ENCODE assay signal across 1 cellular context in genomic region chr17:14308636-14308964, GRCh38.
TF ChIP-seq lines count a peak whose summit lies in the region.

No MANE protein-coding gene starts in this region.

TF ChIP-seq in IMR-90, 13 proteins besides CTCF, POLR2A, EP300 and RAD21:
- TF ChIP-seq NFE2L2 (IDR thresholded peaks at IDR 0.05; ENCODE audit: low read depth, low read length) (no peak), RFX5 (IDR thresholded peaks at IDR 0.05; ENCODE audit: low read depth, low read length) (no peak), MAZ (IDR thresholded peaks at IDR 0.05; ENCODE audit: borderline replicate concordance, low read depth, low read length) (no peak), MXI1 (IDR thresholded peaks at IDR 0.05; ENCODE audit: borderline replicate concordance, low read depth, low read length) (no peak), RCOR1 (IDR thresholded peaks at IDR 0.05; ENCODE audit: insufficient replicate concordance, low read length) (no peak), MAFK (IDR thresholded peaks at IDR 0.05; ENCODE audit: low read depth, low read length) (no peak), CHD1 (IDR thresholded peaks at IDR 0.05; ENCODE audit: low read depth, low read length) (no peak), ELK1 (IDR thresholded peaks at IDR 0.05; ENCODE audit: borderline replicate concordance, low read depth, low read length) (no peak)
